8 cellular contexts compared by ENCODE assay signal in the genomic region with DNA sequence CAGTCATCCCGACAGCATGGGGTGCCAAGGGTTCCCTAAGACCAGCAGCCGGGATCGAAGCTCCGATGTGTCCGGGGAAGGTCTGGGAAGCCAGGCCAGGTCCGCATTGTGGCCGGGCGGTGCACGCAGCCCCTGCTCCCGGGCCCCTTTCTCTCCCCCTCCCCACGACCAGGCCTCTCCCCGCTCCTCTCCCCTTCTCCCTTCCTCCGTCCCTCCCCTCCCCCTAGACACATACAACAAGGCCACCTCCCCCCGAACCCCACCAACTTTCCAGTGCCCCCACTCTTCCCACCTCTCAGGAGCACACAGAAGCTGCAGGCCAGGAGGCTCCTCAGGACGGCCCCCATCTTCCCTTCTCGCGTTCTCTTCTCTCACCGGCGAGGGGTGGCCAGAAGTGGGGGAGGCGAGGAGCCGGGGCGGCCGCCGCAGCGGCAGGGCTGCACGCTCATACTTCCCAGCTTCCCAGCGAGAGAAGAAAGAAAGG. TPM values are rescaled to one million over a fixed set of nuclear protein-coding genes. Genes with fewer than 3 reads are reported as not detected.
DNase-seq lines count a peak whose midpoint lies in the region; ATAC-seq and TF ChIP-seq lines count a peak whose summit lies in the region.

No MANE protein-coding gene starts in this region.

- H2AK5ac ChIP-seq in trophoblast cell (ENCODE audit: low read length) = peak overlapping the region; percentile 36

- H2BK120ac ChIP-seq in trophoblast cell (ENCODE audit: insufficient read depth, low read length, poor library complexity) = peak overlapping the region; percentile 65

- peak overlapping the region; percentile 99 for H2BK5ac ChIP-seq in trophoblast cell (ENCODE audit: low read depth, low read length, poor library complexity)

- H3K79me2 ChIP-seq in trophoblast cell (ENCODE audit: control insufficient read depth, insufficient read depth, low read length, poor library complexity) = peaks cover 16% of the 10 kb centered on the region

- no peaks in the 10 kb centered on the region for H3K9me3 ChIP-seq in trophoblast cell (ENCODE audit: insufficient read depth, low read depth, low read length)

- peak overlapping the region; percentile 89 for H3K4me3 Mint-ChIP-seq in activated naive CD4-positive, alpha-beta T cell treated with anti-CD3 and anti-CD28 coated beads, Interleukin-2, amount 50 U/mL, for 24 hours

- WGBS in trophoblast cell (ENCODE audit: extremely low coverage, insufficient coverage, insufficient read length) = no CpG with 5 or more reads among the region's 27 CpGs

- peak overlapping the region; percentile 93 for H4K8ac ChIP-seq in trophoblast cell (ENCODE audit: low read depth, low read length)

- no peak overlapping the region for H3K27ac Mint-ChIP-seq in activated naive CD4-positive, alpha-beta T cell treated with anti-CD3 and anti-CD28 coated beads, Interleukin-2, amount 50 U/mL, for 24 hours

- H4K91ac ChIP-seq in trophoblast cell (ENCODE audit: low read depth, low read length) = peak overlapping the region; percentile 99

- peak overlapping the region; percentile 89 for H2AFZ ChIP-seq in trophoblast cell (ENCODE audit: insufficient read depth, low read length, poor library complexity)

- no peak for ATAC-seq in HG03175 (IDR thresholded peaks at IDR 0.05; ENCODE audit: unreplicated experiment)

- peak overlapping the region; percentile 98 for H3K27ac ChIP-seq in VCaP
- H3K27ac ChIP-seq in trophoblast cell (ENCODE audit: low read depth, low read length) = peak overlapping the region; percentile 99

- no peak for DNase-seq in activated naive CD4-positive, alpha-beta T cell (lab: John Stamatoyannopoulos, UW)
- DNase-seq in germinal center (ENCODE audit: low spot score) (peak; percentile 4), trophoblast cell (no peak), HT-29 (ENCODE audit: low spot score) (no peak), NCI-H2029 treated with DMSO at 0.1 percent for 48 hours (lab: John Stamatoyannopoulos, UW) (no peak)

- peak overlapping the region; percentile 90 for H3K14ac ChIP-seq in trophoblast cell (ENCODE audit: low read length)

- peak overlapping the region; percentile 90 for H3K4ac ChIP-seq in trophoblast cell (ENCODE audit: low read depth, low read length)

- H3K27me3 ChIP-seq in trophoblast cell (ENCODE audit: insufficient read depth, low read length) = no peaks in the 10 kb centered on the region

- H4K12ac ChIP-seq in trophoblast cell (ENCODE audit: low read depth, low read length) = peak overlapping the region; percentile 91

- peak overlapping the region; percentile 91 for H3K18ac ChIP-seq in trophoblast cell (ENCODE audit: low read length)

- H3K36me3 ChIP-seq in trophoblast cell (ENCODE audit: control insufficient read depth in 1 of 2, insufficient read depth in 2 of 2, low read length in 2 of 2) = peaks cover 0 to 3% of the 10 kb centered on the region in 2 experiments

- H3K79me1 ChIP-seq in trophoblast cell (ENCODE audit: low read length) = peaks cover 11% of the 10 kb centered on the region

- H3K9me3 Mint-ChIP-seq in activated naive CD4-positive, alpha-beta T cell treated with anti-CD3 and anti-CD28 coated beads, Interleukin-2, amount 50 U/mL, for 24 hours = no peaks in the 10 kb centered on the region

- H3K36me3 Mint-ChIP-seq in activated naive CD4-positive, alpha-beta T cell treated with anti-CD3 and anti-CD28 coated beads, Interleukin-2, amount 50 U/mL, for 24 hours = peaks cover 1% of the 10 kb centered on the region

- H3K23ac ChIP-seq in trophoblast cell (ENCODE audit: low read length) = no peak overlapping the region

- H3K4me3 ChIP-seq in trophoblast cell (ENCODE audit: low read depth, low read length) = peak overlapping the region; percentile 94

- H3K9ac ChIP-seq in trophoblast cell (ENCODE audit: low read length) = peak overlapping the region; percentile 90

- peaks cover 5% of the 10 kb centered on the region for H3K27me3 Mint-ChIP-seq in activated naive CD4-positive, alpha-beta T cell treated with anti-CD3 and anti-CD28 coated beads, Interleukin-2, amount 50 U/mL, for 24 hours

- H2BK12ac ChIP-seq in trophoblast cell (ENCODE audit: low read length) = no peak overlapping the region

- H3K4me1 ChIP-seq in trophoblast cell (ENCODE audit: control insufficient read depth in 1 of 2, insufficient read depth in 2 of 2, low read length in 2 of 2) = peaks cover 0 to 4% of the 10 kb centered on the region in 2 experiments

- peak overlapping the region; percentile 89 for H3K4me2 ChIP-seq in trophoblast cell (ENCODE audit: low read length)

- TF ChIP-seq CTCF in VCaP (conservative IDR thresholded peaks at IDR 0.05) = no peak

- peaks cover 25% of the 10 kb centered on the region for H3K4me1 Mint-ChIP-seq in activated naive CD4-positive, alpha-beta T cell treated with anti-CD3 and anti-CD28 coated beads, Interleukin-2, amount 50 U/mL, for 24 hours

RNA-seq across cellular contexts. Expression of a gene that starts 0.4 kb away (rescaled TPM):
- 10.0 and 10.6 TPM in 2 replicates for polyA plus RNA-seq in trophoblast cell (2013)
- total RNA-seq in HT-29 (2014; rRNA removed; shearing (Covaris generic)) = 28.7 and 32.2 TPM in 2 replicates
